In genomic region chr12:115325858-115326257, GRCh38 we compare ENCODE assay signal across 21 cellular contexts.
DNase-seq lines count a peak whose midpoint lies in the region; ATAC-seq and TF ChIP-seq lines count a peak whose summit lies in the region.
"Had no signal": no experiment of that assay in that cellular context is flagged by ENCODE, and none has a peak within 500 bp of the region (broad histone marks: within the 10 kb centered on the region; RNA-seq: fewer than 3 reads in every experiment).

No MANE protein-coding gene starts in this region.

- no peak for TF ChIP-seq CTCF in mucosa of descending colon (IDR thresholded peaks at IDR 0.05)

- ATAC-seq in left cardiac atrium (peak; percentile 44 to 48), esophagus mucosa (peak; percentile 95), mucosa of descending colon (peak; percentile 91), aorta (ENCODE audit: low FRiP score) (peak; percentile 68), GM18511 (IDR thresholded peaks at IDR 0.05; ENCODE audit: unreplicated experiment) (no peak)
- ATAC-seq: activated naive CD4-positive, alpha-beta T cell treated with anti-CD3 and anti-CD28 coated beads, Interleukin-2, amount 50 U/mL, for 72 hours; HCT116; stimulated activated naive B cell treated with anti-CD40 and anti-IgM and Interleukin-4, amounts not matched to agents 10 μg/mL and 1 μg/mL and 100 μg/mL, for 72 hours had no signal

- 3 to 12% methylated on average over 3 of the region's 3 CpGs for WGBS in aorta, 2 donors

- H3K36me3 ChIP-seq in mucosa of descending colon (ENCODE audit: low read depth) (no peaks in the 10 kb centered on the region), aorta (ENCODE audit: control insufficient read depth in 1 of 2, insufficient read depth in 2 of 2, low read length in 1 of 2) (no peaks in the 10 kb centered on the region)
- H3K36me3 ChIP-seq: thyroid gland had no signal

- no peaks in the 10 kb centered on the region for H3K9me3 ChIP-seq in mucosa of descending colon
- H3K9me3 ChIP-seq in aorta (ENCODE audit: control insufficient read depth, low read length): no peaks in the 10 kb centered on the region
- H3K9me3 ChIP-seq: thyroid gland had no signal

- intact Hi-C loops in left cardiac atrium (cut with DNase I): no loop called here
- intact Hi-C loops in cardiac septum (cut with DNase I): no loop called here
- intact Hi-C loops in mucosa of descending colon (cut with DNase I, micrococcal nuclease): no loop called here
- intact Hi-C loops in aorta (cut with DNase I): loop anchor here in 1 of 2 donors (10.0 kb wide), 1 partner anchor 79 kb away; no protein-coding TSS in a partner anchor

- no peaks in the 10 kb centered on the region for H3K27me3 ChIP-seq in aorta (ENCODE audit: control insufficient read depth in 1 of 2, insufficient read depth in 2 of 2, low read length in 1 of 2)
- H3K27me3 ChIP-seq: thyroid gland had no signal

- H3K27ac ChIP-seq in aorta (ENCODE audit: low read depth in 1 of 2, low read length in 2 of 2): peak overlapping the region in 1 of 2 donors; percentile 33
- H3K27ac ChIP-seq: thyroid gland had no signal

- H3K4me3 ChIP-seq in mucosa of descending colon (no peak overlapping the region), aorta (ENCODE audit: low read length in 2 of 2) (no peak overlapping the region)
- H3K4me3 ChIP-seq: smooth muscle cell, thyroid gland had no signal

- H3K4me1 ChIP-seq in mucosa of descending colon (ENCODE audit: low read depth): no peaks in the 10 kb centered on the region
- peaks cover 4 to 7% of the 10 kb centered on the region in 2 donors for H3K4me1 ChIP-seq in aorta (ENCODE audit: control insufficient read depth in 1 of 2, insufficient read depth in 2 of 2, low read length in 2 of 2)
- H3K4me1 ChIP-seq: thyroid gland had no signal

- DNase-seq in left cardiac atrium (no peak), cardiac septum (ENCODE audit: low spot score) (no peak), mucosa of descending colon (peak in 2 of 3 donors; percentile 16 to 31), aorta (no peak), H4 (ENCODE audit: low spot score) (no peak)
- no peak for DNase-seq in central memory CD4-positive, alpha-beta T cell
- DNase-seq: activated CD4-positive, alpha-beta T cell treated with anti-CD3 and anti-CD28 coated beads for 48 hours; DMS79; effector memory CD4-positive, alpha-beta T cell; glutamatergic neuron; Karpas-422; NCI-H1048; NCI-H1930; NCI-H82; stimulated activated naive B cell treated with anti-CD40 and anti-IgM and Interleukin-4, amounts not matched to agents 10 μg/mL and 1 μg/mL and 100 μg/mL, for 72 hours; thyroid gland had no signal

Comparison
In these comparisons a context has a peak if more than half of its experiments do, and no peak if none do; other contexts are left out.
1. DNase-seq: peak in mucosa of descending colon (2 of 3); none in left cardiac atrium (single experiment), cardiac septum (single experiment), aorta (0 of 2), central memory CD4-positive, alpha-beta T cell (single experiment) and H4 (single experiment).